In the genomic region with DNA sequence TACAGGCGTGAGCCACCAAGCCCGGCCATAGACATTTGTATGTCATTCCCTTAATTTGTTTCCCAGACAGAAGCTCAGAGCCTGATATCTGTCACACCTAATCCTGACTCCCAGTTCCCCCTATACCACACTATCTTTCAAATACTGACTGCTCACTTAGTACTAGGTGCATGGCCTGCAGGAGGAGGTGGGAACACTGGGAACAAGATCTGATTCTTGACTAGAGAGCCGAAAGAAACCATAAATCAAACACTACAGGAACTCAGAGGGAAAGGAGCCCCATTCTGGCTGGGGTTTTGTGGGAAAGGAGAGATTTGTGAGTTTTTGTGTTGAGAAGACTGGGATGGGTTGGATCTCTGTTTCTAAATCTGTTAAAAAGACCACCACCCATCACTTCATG, we compare ENCODE assay signal across 19 cellular contexts. TPM values are rescaled to one million over a fixed set of nuclear protein-coding genes. Genes with fewer than 3 reads are reported as not detected.
DNase-seq lines count a peak whose midpoint lies in the region; ATAC-seq, FAIRE-seq and TF ChIP-seq lines count a peak whose summit lies in the region.
"Had no signal": no experiment of that assay in that cellular context is flagged by ENCODE, and none has a peak within 500 bp of the region (broad histone marks: within the 10 kb centered on the region; RNA-seq: fewer than 3 reads in every experiment).

No MANE protein-coding gene starts in this region.

- H3K4me1 ChIP-seq in breast epithelium (peaks cover 0 to 14% of the 10 kb centered on the region in 2 donors), K562 (replicated peaks in 1 of 2; ENCODE audit: control insufficient read depth in 2 of 2, insufficient read depth in 2 of 2, low read length in 2 of 2) (peaks cover 10 to 27% of the 10 kb centered on the region in 2 experiments)

- TF ChIP-seq POLR2A in breast epithelium (IDR thresholded peaks at IDR 0.05) (no peak), K562 (conservative IDR thresholded peaks at IDR 0.05) (no peak)

- peaks cover 5% of the 10 kb centered on the region; the same call in 1 of the 2 replicates for H4K20me1 ChIP-seq in K562 (replicated peaks; ENCODE audit: control insufficient read depth, insufficient read depth, low read length)

- no peak overlapping the region for H3K9ac ChIP-seq in K562 (ENCODE audit: insufficient read depth in 1 of 2, low read depth in 2 of 2, low read length in 2 of 2)

- H3K36me3 ChIP-seq in breast epithelium: no peaks in the 10 kb centered on the region
- H3K36me3 ChIP-seq in K562 (ENCODE audit: control insufficient read depth, insufficient read depth, low read length): peaks cover 52% of the 10 kb centered on the region; the same call in 2 of the 3 replicates
- H3K36me3 ChIP-seq: SJCRH30 had no signal

- H3K4me3 ChIP-seq in breast epithelium (no peak overlapping the region), K562 (no peak overlapping the region)
- H3K4me3 ChIP-seq: coronary artery, HAP-1, mucosa of descending colon, Peyer's patch, SJCRH30 had no signal

- H3K4me2 ChIP-seq in K562 (ENCODE audit: insufficient read depth, low read length): no peak overlapping the region

- POLR2A ChIA-PET in MCF 10A (lab: Yijun Ruan, JAX): interaction anchor here (0.5 to 1.8 kb wide), 2 partner anchors 69 to 101 kb away, joined by 3 to 5 read pairs; no protein-coding TSS in a partner anchor
- POLR2A ChIA-PET in K562 (lab: Yijun Ruan, JAX): interaction anchor here (1.2 to 2.9 kb wide), 3 partner anchors 56 to 134 kb away, joined by 4 to 20 read pairs (median 4); partner anchors contain the start of gene ADCY4

- H3K27me3 Mint-ChIP-seq in MCF 10A (ENCODE audit: insufficient read depth, unreplicated experiment) (no peaks in the 10 kb centered on the region), neural crest cell (ENCODE audit: low read depth) (no peaks in the 10 kb centered on the region)
- H3K27me3 Mint-ChIP-seq: CD4-positive, CD25-positive, alpha-beta regulatory T cell had no signal

- no peak overlapping the region for H2AFZ ChIP-seq in K562 (ENCODE audit: low read depth, low read length)

- H3K27ac ChIP-seq in breast epithelium (peak overlapping the region; percentile 25 to 77), K562 (ENCODE audit: extremely low read depth, low read depth, low read length) (no peak overlapping the region)
- H3K27ac ChIP-seq: Peyer's patch, SJCRH30 had no signal

- TF ChIP-seq CTCF in breast epithelium (IDR thresholded peaks at IDR 0.05) (no peak), MCF 10A (IDR thresholded peaks at IDR 0.05; ENCODE audit: unreplicated experiment) (no peak), K562 (IDR thresholded peaks at IDR 0.05 in 2 of 3, conservative IDR thresholded peaks at IDR 0.05 in 1 of 3; ENCODE audit: insufficient read depth in 2 of 3, low read depth in 1 of 3, low read length in 3 of 3) (no peak), neural crest cell (conservative IDR thresholded peaks at IDR 0.05) (no peak)

- no peak overlapping the region for H3K27ac Mint-ChIP-seq in MCF 10A (ENCODE audit: low read depth, unreplicated experiment)
- H3K27ac Mint-ChIP-seq in neural crest cell (ENCODE audit: unreplicated experiment): no peak overlapping the region

- H3K27me3 ChIP-seq in breast epithelium: no peaks in the 10 kb centered on the region
- no peaks in the 10 kb centered on the region for H3K27me3 ChIP-seq in K562 (ENCODE audit: control insufficient read depth in 2 of 2, insufficient read depth in 2 of 2, low read length in 2 of 2)
- H3K27me3 ChIP-seq: Peyer's patch, SJCRH30 had no signal

- peaks cover 3% of the 10 kb centered on the region for H3K9me1 ChIP-seq in K562 (ENCODE audit: control insufficient read depth, insufficient read depth, low read length)

- no TSS peak for BruUV-seq in MCF 10A (replicated peaks; lab: Mats Ljungman, UMichigan)
- no TSS peak for BruUV-seq in K562 (replicated peaks; lab: Mats Ljungman, UMichigan)

- no peak for FAIRE-seq in K562 (lab: Jason Lieb, UNC)
- FAIRE-seq: GM12892 had no signal

- no peaks in the 10 kb centered on the region for H3K9me3 Mint-ChIP-seq in MCF 10A (ENCODE audit: unreplicated experiment)
- H3K9me3 Mint-ChIP-seq in neural crest cell: no peaks in the 10 kb centered on the region
- H3K9me3 Mint-ChIP-seq: CD4-positive, CD25-positive, alpha-beta regulatory T cell had no signal

- CTCF ChIA-PET in MCF 10A (lab: Yijun Ruan, JAX): interaction anchor here (0.6 to 12.0 kb wide), 9 partner anchors 12 to 274 kb away, joined by 3 to 626 read pairs (median 13); partner anchors contain the start of genes ADCY4, CIDEB, LTB4R and LTB4R2
- CTCF ChIA-PET in K562 (lab: Yijun Ruan, JAX; ENCODE audit: low intra/inter-chr PET ratio): interaction anchor here (4.6 kb wide), 1 partner anchor 101 kb away, joined by 35 read pairs; the partner anchor contains the start of gene ADCY4

- 60% methylated on average over 3 of the region's 3 CpGs for WGBS in K562 (ENCODE audit: insufficient coverage, low coverage, missing lambda C conversion rate)

- H3K79me2 ChIP-seq in K562 (ENCODE audit: control insufficient read depth, insufficient read depth, low read length): peaks cover 12% of the 10 kb centered on the region

- H3K4me1 Mint-ChIP-seq in MCF 10A (ENCODE audit: insufficient read depth, unreplicated experiment) (peaks cover 13% of the 10 kb centered on the region), neural crest cell (peaks cover 24% of the 10 kb centered on the region)

- in situ Hi-C loops in K562 (cut with MboI): loop anchor here (5.0 to 10.0 kb wide), 3 partner anchors 102 to 380 kb away; partner anchors contain the start of genes CARMIL3 and TINF2

- H3K9me3 ChIP-seq in breast epithelium: no peaks in the 10 kb centered on the region
- no peaks in the 10 kb centered on the region for H3K9me3 ChIP-seq in K562 (replicated peaks; ENCODE audit: control insufficient read depth, insufficient read depth, low read depth, low read length)
- H3K9me3 ChIP-seq: HAP-1, mucosa of descending colon, Peyer's patch, SJCRH30 had no signal

- no peak for DNase-seq in breast epithelium (ENCODE audit: low spot score in 2 of 2)
- no peak for DNase-seq in MCF 10A (ENCODE audit: unreplicated experiment)
- DNase-seq in K562 (ENCODE audit: extremely low read depth in 1 of 4, low spot score in 3 of 4): no peak
- DNase-seq in neural crest cell (ENCODE audit: low read depth, low spot score): no peak
- no peak for DNase-seq in cerebellar nuclear complex (lab: John Stamatoyannopoulos, UW)
- DNase-seq: amniotic stem cell; CD4-positive, CD25-positive, alpha-beta regulatory T cell; islet precursor cell; mucosa of descending colon; NCI-H1105 treated with DMSO at 0.1 percent for 48 hours; NCI-H2029; NCI-H526 treated with DMSO at 0.1 percent for 48 hours; Peyer's patch; SJCRH30 had no signal

- H3K36me3 Mint-ChIP-seq in MCF 10A (ENCODE audit: insufficient read depth, unreplicated experiment) (peaks cover 75% of the 10 kb centered on the region), neural crest cell (ENCODE audit: low read depth) (peaks cover 5% of the 10 kb centered on the region)

- intact Hi-C loops in breast epithelium (cut with DNase I; ENCODE audit: low total_unique reads): no loop called here
- intact Hi-C loops in MCF 10A (cut with micrococcal nuclease): no loop called here
- intact Hi-C loops in K562 (cut with micrococcal nuclease): no loop called here

- no peak for TF ChIP-seq RAD21 in K562 (CRISPR knock-in tag; conservative IDR thresholded peaks at IDR 0.05 in 1 of 2, IDR thresholded peaks at IDR 0.05 in 1 of 2)

- no peak overlapping the region for H3K4me3 Mint-ChIP-seq in MCF 10A (ENCODE audit: unreplicated experiment)
- H3K4me3 Mint-ChIP-seq in neural crest cell: peak overlapping the region; percentile 9

- ATAC-seq in K562 (no peak), esophagus mucosa (no peak), GM19328 (IDR thresholded peaks at IDR 0.05; ENCODE audit: unreplicated experiment) (no peak)
- ATAC-seq: mucosa of descending colon had no signal

- no peak for TF ChIP-seq EP300 in K562 (IDR thresholded peaks at IDR 0.05; ENCODE audit: low read length)

RNA-seq across cellular contexts. Expression of gene KHNYN, which starts 4.9 kb away (rescaled TPM):
- total RNA-seq in breast epithelium (10 to 100 TPM; 48.5 to 68.1 (median 63.9) TPM), MCF 10A (2022) (63.0 TPM in 2 replicates), K562 (2014; rRNA removed) (18.6 and 26.9 TPM in 2 replicates), K562 (2014; rRNA removed; fragmentation: Illumina TruSeq; extraction: Trizol) (13.6 and 14.2 TPM in 2 replicates), K562 (2015; rRNA removed; fragmentation: Illumina TruSeq; extraction: Trizol) (14.5 and 14.6 TPM in 2 replicates), K562 (2021) (20.0 and 26.0 TPM in 2 replicates), neural crest cell (49.3 and 52.3 TPM in 2 replicates), esophagus mucosa (32.0 TPM)
- total RNA-seq in K562 (2011; cell fraction: chromatin; rRNA removed; ENCODE audit: low replicate concordance): 28.3 and 36.5 TPM in 2 replicates
- 27.8 and 28.2 TPM in 2 replicates for total RNA-seq in K562 (2011; cell fraction: nucleolus; rRNA removed)
- 29.5 and 37.6 TPM in 2 replicates for total RNA-seq in K562 (2011; cell fraction: nucleoplasm; rRNA removed)
- polyA plus RNA-seq in K562 (2011; rRNA removed) (12.4 and 14.8 TPM in 2 replicates), K562 (2014; fragmentation: Illumina TruSeq; extraction: Trizol) (14.1 and 18.3 TPM in 2 replicates), K562 (2014; fragmentation: Nextera tagmentation; extraction: Ambion mirVana) (1 to 10 TPM in 1 of 2 experiments, under 1 TPM in 1; 0.76 to 1.8 TPM), K562 (2014; rRNA removed) (14.4 and 16.5 TPM in 2 replicates)
- 8.9 and 10.7 TPM in 2 replicates for polyA plus RNA-seq in K562 (2011; cell fraction: cytosol; rRNA removed)
- polyA plus RNA-seq in K562 (2011; cell fraction: nucleus; rRNA removed): 35.7 and 38.4 TPM in 2 replicates
- polyA plus RNA-seq in K562 (2012): 15.4 and 24.1 TPM in 2 replicates
- polyA minus RNA-seq in K562 (2011; rRNA and poly(A)+ RNA removed): 16.5 and 17.2 TPM in 2 replicates
- 8.8 and 9.6 TPM in 2 replicates for polyA minus RNA-seq in K562 (2011; cell fraction: cytosol; rRNA and poly(A)+ RNA removed)
- polyA minus RNA-seq in K562 (2011; cell fraction: nucleus; rRNA and poly(A)+ RNA removed): 29.2 and 37.0 TPM in 2 replicates

RNA-seq across cellular contexts. Expression of gene CBLN3, which starts 5.2 kb away (rescaled TPM):
- total RNA-seq in breast epithelium (1 to 10 TPM; 1.6 to 3.8 (median 2.3) TPM), MCF 10A (2022) (2.4 TPM in 2 replicates), K562 (2014; rRNA removed) (0.05 and 0.20 TPM in 2 replicates), K562 (2014; rRNA removed; fragmentation: Illumina TruSeq; extraction: Trizol) (0.10 and 0.11 TPM in 2 replicates), K562 (2015; rRNA removed; fragmentation: Illumina TruSeq; extraction: Trizol) (0.19 and 0.25 TPM in 2 replicates), K562 (2021) (0.44 and 0.67 TPM in 2 replicates), neural crest cell (0.86 and 1.0 TPM in 2 replicates), esophagus mucosa (0.44 TPM)
- 1.5 and 2.4 TPM in 2 replicates for total RNA-seq in K562 (2011; cell fraction: chromatin; rRNA removed; ENCODE audit: low replicate concordance)
- total RNA-seq in K562 (2011; cell fraction: nucleolus; rRNA removed): 0.67 and 0.92 TPM in 2 replicates
- 0.95 and 1.1 TPM in 2 replicates for total RNA-seq in K562 (2011; cell fraction: nucleoplasm; rRNA removed)
- polyA plus RNA-seq in K562 (2011; rRNA removed) (0.59 and 0.66 TPM in 2 replicates), K562 (2014; fragmentation: Illumina TruSeq; extraction: Trizol) (0.30 and 0.32 TPM in 2 replicates), K562 (2014; fragmentation: Nextera tagmentation; extraction: Ambion mirVana) (under 1 TPM in 1 of 2 experiments, not detected in 1; 0.06 TPM), K562 (2014; rRNA removed) (0.05 and 0.27 TPM in 2 replicates)
- polyA plus RNA-seq in K562 (2011; cell fraction: cytosol; rRNA removed): 0.53 and 0.57 TPM in 2 replicates
- 2.5 and 3.6 TPM in 2 replicates for polyA plus RNA-seq in K562 (2011; cell fraction: nucleus; rRNA removed)
- 0.74 and 0.96 TPM in 2 replicates for polyA plus RNA-seq in K562 (2012)
- 0.09 and 0.28 TPM in 2 replicates for polyA minus RNA-seq in K562 (2011; rRNA and poly(A)+ RNA removed)
- polyA minus RNA-seq in K562 (2011; cell fraction: cytosol; rRNA and poly(A)+ RNA removed): 2.2 TPM in 1 of 2 replicates, not detected in the other
- 0.27 and 0.56 TPM in 2 replicates for polyA minus RNA-seq in K562 (2011; cell fraction: nucleus; rRNA and poly(A)+ RNA removed)

RNA-seq across cellular contexts. Expression of gene SDR39U1, which starts 7.9 kb away (rescaled TPM):
- total RNA-seq in breast epithelium (10 to 100 TPM; 42.1 to 63.4 (median 53.4) TPM), MCF 10A (2022) (53.2 and 58.7 TPM in 2 replicates), K562 (2014; rRNA removed) (19.8 and 21.7 TPM in 2 replicates), K562 (2014; rRNA removed; fragmentation: Illumina TruSeq; extraction: Trizol) (8.8 and 10.4 TPM in 2 replicates), K562 (2015; rRNA removed; fragmentation: Illumina TruSeq; extraction: Trizol) (17.7 and 18.2 TPM in 2 replicates), K562 (2021) (34.5 and 36.8 TPM in 2 replicates), neural crest cell (64.6 and 76.7 TPM in 2 replicates), esophagus mucosa (23.8 TPM)
- total RNA-seq in K562 (2011; cell fraction: chromatin; rRNA removed; ENCODE audit: low replicate concordance): 32.9 and 64.5 TPM in 2 replicates
- total RNA-seq in K562 (2011; cell fraction: nucleolus; rRNA removed): 53.7 and 68.7 TPM in 2 replicates
- total RNA-seq in K562 (2011; cell fraction: nucleoplasm; rRNA removed): 47.4 and 51.2 TPM in 2 replicates
- polyA plus RNA-seq in K562 (2011; rRNA removed) (33.2 and 38.4 TPM in 2 replicates), K562 (2014; fragmentation: Illumina TruSeq; extraction: Trizol) (27.8 and 40.9 TPM in 2 replicates), K562 (2014; fragmentation: Nextera tagmentation; extraction: Ambion mirVana) (10 to 100 TPM; 11.0 to 18.6 TPM), K562 (2014; rRNA removed) (53.7 and 56.1 TPM in 2 replicates)
- polyA plus RNA-seq in K562 (2011; cell fraction: cytosol; rRNA removed): 49.6 and 54.6 TPM in 2 replicates
- 164 and 205 TPM in 2 replicates for polyA plus RNA-seq in K562 (2011; cell fraction: nucleus; rRNA removed)
- 31.9 and 54.5 TPM in 2 replicates for polyA plus RNA-seq in K562 (2012)
- 7.8 and 10.4 TPM in 2 replicates for polyA minus RNA-seq in K562 (2011; rRNA and poly(A)+ RNA removed)
- 8.9 TPM in 2 replicates for polyA minus RNA-seq in K562 (2011; cell fraction: cytosol; rRNA and poly(A)+ RNA removed)
- 25.7 and 34.4 TPM in 2 replicates for polyA minus RNA-seq in K562 (2011; cell fraction: nucleus; rRNA and poly(A)+ RNA removed)

RNA-seq across cellular contexts. Expression of gene NYNRIN, which starts 35.9 kb away (rescaled TPM):
- total RNA-seq in breast epithelium (1 to 10 TPM; 6.4 to 8.2 (median 7.7) TPM), MCF 10A (2022) (not detected in 2 replicates), K562 (2014; rRNA removed) (0.37 and 0.54 TPM in 2 replicates), K562 (2014; rRNA removed; fragmentation: Illumina TruSeq; extraction: Trizol) (0.22 TPM in 2 replicates), K562 (2015; rRNA removed; fragmentation: Illumina TruSeq; extraction: Trizol) (0.14 and 0.23 TPM in 2 replicates), K562 (2021) (1.2 and 1.9 TPM in 2 replicates), neural crest cell (10.3 and 10.4 TPM in 2 replicates), esophagus mucosa (6.1 TPM)
- total RNA-seq in K562 (2011; cell fraction: chromatin; rRNA removed; ENCODE audit: low replicate concordance): 1.0 and 5.0 TPM in 2 replicates
- total RNA-seq in K562 (2011; cell fraction: nucleolus; rRNA removed): 2.6 and 5.3 TPM in 2 replicates
- total RNA-seq in K562 (2011; cell fraction: nucleoplasm; rRNA removed): 2.0 and 2.1 TPM in 2 replicates
- polyA plus RNA-seq in K562 (2011; rRNA removed) (1.2 TPM in 2 replicates), K562 (2014; fragmentation: Illumina TruSeq; extraction: Trizol) (0.58 and 0.61 TPM in 2 replicates), K562 (2014; fragmentation: Nextera tagmentation; extraction: Ambion mirVana) (under 1 TPM; 0.04 to 0.06 TPM), K562 (2014; rRNA removed) (0.28 and 0.47 TPM in 2 replicates)
- 0.78 and 1.7 TPM in 2 replicates for polyA plus RNA-seq in K562 (2011; cell fraction: cytosol; rRNA removed)
- 2.2 and 4.2 TPM in 2 replicates for polyA plus RNA-seq in K562 (2011; cell fraction: nucleus; rRNA removed)
- 0.68 and 0.72 TPM in 2 replicates for polyA plus RNA-seq in K562 (2012)
- 1.5 and 2.9 TPM in 2 replicates for polyA minus RNA-seq in K562 (2011; rRNA and poly(A)+ RNA removed)
- polyA minus RNA-seq in K562 (2011; cell fraction: cytosol; rRNA and poly(A)+ RNA removed): 2.5 and 3.9 TPM in 2 replicates
- 2.6 and 3.5 TPM in 2 replicates for polyA minus RNA-seq in K562 (2011; cell fraction: nucleus; rRNA and poly(A)+ RNA removed)
